Comparison of ENCODE assay signal across 22 cellular contexts in the genomic region with DNA sequence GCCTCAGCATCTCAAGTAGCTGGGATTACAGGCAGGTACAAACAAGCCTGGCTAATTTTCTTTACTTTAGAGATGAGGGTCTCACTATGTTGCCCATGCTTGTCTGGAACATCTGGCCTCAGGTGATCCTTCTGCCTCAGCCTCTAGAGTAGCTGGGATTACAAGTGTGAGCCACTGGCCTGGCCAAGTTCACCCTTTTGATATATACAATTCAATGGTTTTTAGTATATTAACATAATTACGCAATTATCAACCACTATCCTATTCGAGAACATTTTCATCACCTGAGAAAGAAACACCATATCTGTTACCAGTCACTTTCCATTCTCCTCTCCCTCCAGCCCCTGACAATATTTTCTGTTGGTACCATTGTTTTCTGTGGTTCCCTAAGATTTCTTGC. TPM values are rescaled to one million over a fixed set of nuclear protein-coding genes. Genes with fewer than 3 reads are reported as not detected.
DNase-seq lines count a peak whose midpoint lies in the region; ATAC-seq, FAIRE-seq and TF ChIP-seq lines count a peak whose summit lies in the region.
"Had no signal": no experiment of that assay in that cellular context is flagged by ENCODE, and none has a peak within 500 bp of the region (broad histone marks: within the 10 kb centered on the region; RNA-seq: fewer than 3 reads in every experiment).

No MANE protein-coding gene starts in this region.

- DNase-seq in HepG2 (ENCODE audit: low spot score) (no peak), right lobe of liver (no peak), NCI-H69 (lab: John Stamatoyannopoulos, UW) (peak; percentile 9), SJCRH30 (no peak)
- no peak for DNase-seq in stimulated activated CD4-positive, alpha-beta T cell treated with anti-CD3 and anti-CD28 coated beads, Interleukin-4, amount 100 ng/mL, for 1 hour
- DNase-seq: 8988T; C1 segment of cervical spinal cord; Calu3; CD4-positive, alpha-beta memory T cell; COR-L47; DMS53; DMS79 treated with DMSO at 0.1 percent for 48 hours; GF-D8; HFFc6 had no signal

- no peak for ATAC-seq in HepG2
- ATAC-seq in right lobe of liver, result no peak
- ATAC-seq: GM23338 had no signal

- H3K9me3 ChIP-seq in HepG2 (ENCODE audit: low read length) (no peaks in the 10 kb centered on the region), right lobe of liver (no peaks in the 10 kb centered on the region), SJCRH30 (replicated peaks) (no peaks in the 10 kb centered on the region)

- H3K27me3 ChIP-seq in HepG2 (ENCODE audit: control insufficient read depth in 1 of 2, insufficient read depth in 2 of 2, low read length in 2 of 2) (no peaks in the 10 kb centered on the region; a peak in 1 of 5 replicates), right lobe of liver (no peaks in the 10 kb centered on the region), SJCRH30 (no peaks in the 10 kb centered on the region)

- TF ChIP-seq POLR2A in HepG2 (IDR thresholded peaks at IDR 0.05; ENCODE audit: insufficient read depth in 1 of 2, low read depth in 2 of 2, low read length in 2 of 2) (no peak), right lobe of liver (IDR thresholded peaks at IDR 0.05) (no peak)

- POLR2A ChIA-PET in HepG2 (lab: Yijun Ruan, JAX), result no interaction called here

- H3K9ac ChIP-seq in HepG2 (ENCODE audit: insufficient read depth, low read depth, low read length), result no peak overlapping the region

- no peak overlapping the region for H3K4me3 ChIP-seq in HepG2 (replicated peaks in 1 of 3; ENCODE audit: insufficient read depth in 1 of 3, low read depth in 2 of 3, low read length in 3 of 3)
- no peak overlapping the region for H3K4me3 ChIP-seq in right lobe of liver
- no peak overlapping the region for H3K4me3 ChIP-seq in SJCRH30
- H3K4me3 ChIP-seq: GM23338, HAP-1 had no signal

- no peak overlapping the region for H2AFZ ChIP-seq in HepG2 (ENCODE audit: low read length)
- H2AFZ ChIP-seq: GM23338 had no signal

- H3K36me3 ChIP-seq in HepG2 (replicated peaks in 1 of 2; ENCODE audit: control insufficient read depth in 1 of 2, insufficient read depth in 2 of 2, low read length in 2 of 2), result no peaks in the 10 kb centered on the region
- H3K36me3 ChIP-seq in right lobe of liver, result no peaks in the 10 kb centered on the region
- no peaks in the 10 kb centered on the region for H3K36me3 ChIP-seq in SJCRH30

- WGBS in HepG2 (ENCODE audit: low lambda C conversion rate), result 28% methylated on average over 2 of the region's 2 CpGs
- 53% methylated on average over 2 of the region's 2 CpGs for WGBS in right lobe of liver (ENCODE audit: insufficient coverage, low coverage, low lambda C conversion rate, missing lambda C conversion rate)

- no peak overlapping the region for H3K27ac ChIP-seq in HepG2 (ENCODE audit: extremely low read length, insufficient read depth, low read length)
- H3K27ac ChIP-seq in right lobe of liver, result no peak overlapping the region
- H3K27ac ChIP-seq in SJCRH30, result no peak overlapping the region

- no TSS peak for BruUV-seq in HepG2 (replicated peaks; lab: Mats Ljungman, UMichigan)

- H4K20me1 ChIP-seq in HepG2 (ENCODE audit: insufficient read depth, low read length), result no peaks in the 10 kb centered on the region

- no peak for TF ChIP-seq CTCF in HepG2 (CRISPR knock-in tag; IDR thresholded peaks at IDR 0.05)
- TF ChIP-seq CTCF in right lobe of liver (IDR thresholded peaks at IDR 0.05), result no peak

- no peak for FAIRE-seq in HepG2 (lab: Jason Lieb, UNC)
- FAIRE-seq: GM12891, GM18507, H54 had no signal

- H3K79me2 ChIP-seq in HepG2 (ENCODE audit: insufficient read depth, low read length), result peaks cover 14% of the 10 kb centered on the region

- no peak for TF ChIP-seq RAD21 in HepG2 (CRISPR knock-in tag; IDR thresholded peaks at IDR 0.05)

- TF ChIP-seq EP300 in HepG2 (IDR thresholded peaks at IDR 0.05; ENCODE audit: low read depth in 2 of 2, low read length in 2 of 2) (no peak), HepG2 (CRISPR knock-in tag; IDR thresholded peaks at IDR 0.05; ENCODE audit: borderline replicate concordance) (no peak)

- CTCF ChIA-PET in HepG2 (lab: Yijun Ruan, JAX; ENCODE audit: low intra/inter-chr PET ratio, low total read pairs), result no interaction called here

- H3K4me2 ChIP-seq in HepG2 (ENCODE audit: low read depth, low read length), result no peak overlapping the region
- H3K4me2 ChIP-seq: GM23338 had no signal

- H3K4me1 ChIP-seq in HepG2 (ENCODE audit: insufficient read depth, low read length) (peaks cover 6% of the 10 kb centered on the region), right lobe of liver (peaks cover 0 to 12% (median 0%) of the 10 kb centered on the region in 4 donors), SJCRH30 (no peaks in the 10 kb centered on the region)

- in situ Hi-C loops in HepG2 (cut with HindIII; ENCODE audit: extremely low pct_ligation_motif_present, low pct_unique_long_range_greater_than_20kb), result no loop called here

- intact Hi-C loops in HepG2 (cut with micrococcal nuclease; ENCODE audit: unreplicated experiment) (no loop called here), right lobe of liver (cut with DNase I) (no loop called here)

RNA-seq across cellular contexts. Expression of a gene that starts 3.7 kb away (rescaled TPM):
- total RNA-seq in HepG2 (2016; rRNA removed; fragmentation: Illumina TruSeq; extraction: Trizol) (47.7 and 64.2 TPM in 2 replicates), right lobe of liver (10 to 100 TPM; 11.9 to 16.2 (median 15.2) TPM)
- 5.3 and 5.6 TPM in 2 replicates for total RNA-seq in HepG2 (2016; cell fraction: cytosol; rRNA removed; fragmentation: Illumina TruSeq; extraction: Trizol; ENCODE audit: low read depth)
- 47.3 and 67.7 TPM in 2 replicates for total RNA-seq in HepG2 (2016; cell fraction: insoluble cytoplasmic fraction; rRNA removed; fragmentation: Illumina TruSeq; extraction: Trizol)
- total RNA-seq in HepG2 (2016; cell fraction: membrane; rRNA removed; fragmentation: Illumina TruSeq; extraction: Trizol), result 10.9 and 12.4 TPM in 2 replicates
- total RNA-seq in HepG2 (2016; cell fraction: nucleus; rRNA removed; fragmentation: Illumina TruSeq; extraction: Trizol), result 35.4 and 36.8 TPM in 2 replicates
- 28.2 and 38.3 TPM in 2 replicates for polyA plus RNA-seq in HepG2 (2011; rRNA removed)
- polyA plus RNA-seq in HepG2 (2011; cell fraction: cytosol; rRNA removed), result 17.0 and 23.7 TPM in 2 replicates
- polyA plus RNA-seq in HepG2 (2011; cell fraction: nucleus; rRNA removed), result 30.2 and 33.3 TPM in 2 replicates
- 18.0 and 25.9 TPM in 2 replicates for polyA plus RNA-seq in HepG2 (2012)
- polyA plus RNA-seq in HepG2 (2016; cell fraction: cytosol; fragmentation: Illumina TruSeq; extraction: Trizol; ENCODE audit: low read depth), result 1.9 and 2.4 TPM in 2 replicates
- 58.9 and 61.5 TPM in 2 replicates for polyA plus RNA-seq in HepG2 (2016; cell fraction: insoluble cytoplasmic fraction; fragmentation: Illumina TruSeq; extraction: Trizol; ENCODE audit: low read depth)
- polyA plus RNA-seq in HepG2 (2016; cell fraction: membrane; fragmentation: Illumina TruSeq; extraction: Trizol; ENCODE audit: low read depth), result 6.1 and 7.0 TPM in 2 replicates
- polyA plus RNA-seq in HepG2 (2016; cell fraction: nucleus; fragmentation: Illumina TruSeq; extraction: Trizol; ENCODE audit: insufficient read depth, low read depth), result 46.3 and 48.4 TPM in 2 replicates
- polyA minus RNA-seq in HepG2 (2011; rRNA and poly(A)+ RNA removed; ENCODE audit: low replicate concordance), result 36.7 and 39.6 TPM in 2 replicates
- polyA minus RNA-seq in HepG2 (2011; cell fraction: cytosol; rRNA and poly(A)+ RNA removed), result 17.8 and 19.5 TPM in 2 replicates
- 42.4 and 60.0 TPM in 2 replicates for polyA minus RNA-seq in HepG2 (2011; cell fraction: nucleus; rRNA and poly(A)+ RNA removed)
- total RNA-seq in SJCRH30 (2014; rRNA removed; shearing (Covaris generic)), result 73.5 and 74.3 TPM in 2 replicates

RNA-seq across cellular contexts. Expression of a gene that starts 37.9 kb away (rescaled TPM):
- total RNA-seq in HepG2 (2016; rRNA removed; fragmentation: Illumina TruSeq; extraction: Trizol) (66.8 and 91.6 TPM in 2 replicates), right lobe of liver (1 to 10 TPM in 3 of 6 experiments, under 1 TPM in 3; 0.55 to 3.3 (median 1.1) TPM)
- total RNA-seq in HepG2 (2016; cell fraction: cytosol; rRNA removed; fragmentation: Illumina TruSeq; extraction: Trizol; ENCODE audit: low read depth), result 16.2 and 16.7 TPM in 2 replicates
- 66.5 and 88.5 TPM in 2 replicates for total RNA-seq in HepG2 (2016; cell fraction: insoluble cytoplasmic fraction; rRNA removed; fragmentation: Illumina TruSeq; extraction: Trizol)
- 25.5 and 29.6 TPM in 2 replicates for total RNA-seq in HepG2 (2016; cell fraction: membrane; rRNA removed; fragmentation: Illumina TruSeq; extraction: Trizol)
- 50.4 and 55.2 TPM in 2 replicates for total RNA-seq in HepG2 (2016; cell fraction: nucleus; rRNA removed; fragmentation: Illumina TruSeq; extraction: Trizol)
- 12.9 and 17.1 TPM in 2 replicates for polyA plus RNA-seq in HepG2 (2011; rRNA removed)
- 10.2 and 13.5 TPM in 2 replicates for polyA plus RNA-seq in HepG2 (2011; cell fraction: cytosol; rRNA removed)
- 17.4 and 25.0 TPM in 2 replicates for polyA plus RNA-seq in HepG2 (2011; cell fraction: nucleus; rRNA removed)
- 9.1 and 18.8 TPM in 2 replicates for polyA plus RNA-seq in HepG2 (2012)
- 6.5 and 7.7 TPM in 2 replicates for polyA plus RNA-seq in HepG2 (2016; cell fraction: cytosol; fragmentation: Illumina TruSeq; extraction: Trizol; ENCODE audit: low read depth)
- polyA plus RNA-seq in HepG2 (2016; cell fraction: insoluble cytoplasmic fraction; fragmentation: Illumina TruSeq; extraction: Trizol; ENCODE audit: low read depth), result 75.4 and 76.8 TPM in 2 replicates
- polyA plus RNA-seq in HepG2 (2016; cell fraction: membrane; fragmentation: Illumina TruSeq; extraction: Trizol; ENCODE audit: low read depth), result 10.7 and 15.0 TPM in 2 replicates
- polyA plus RNA-seq in HepG2 (2016; cell fraction: nucleus; fragmentation: Illumina TruSeq; extraction: Trizol; ENCODE audit: insufficient read depth, low read depth), result 58.3 and 60.2 TPM in 2 replicates
- polyA minus RNA-seq in HepG2 (2011; rRNA and poly(A)+ RNA removed; ENCODE audit: low replicate concordance), result 71.6 and 227 TPM in 2 replicates
- polyA minus RNA-seq in HepG2 (2011; cell fraction: cytosol; rRNA and poly(A)+ RNA removed), result 18.2 and 22.6 TPM in 2 replicates
- polyA minus RNA-seq in HepG2 (2011; cell fraction: nucleus; rRNA and poly(A)+ RNA removed), result 31.6 and 55.2 TPM in 2 replicates
- total RNA-seq in SJCRH30 (2014; rRNA removed; shearing (Covaris generic)), result 89.5 and 91.9 TPM in 2 replicates
- total RNA-seq: CD4-positive, alpha-beta memory T cell had no signal
- polyA plus RNA-seq: CD4-positive, alpha-beta memory T cell had no signal

RNA-seq across cellular contexts. Expression of a gene that starts 38.4 kb away (rescaled TPM):
- total RNA-seq in HepG2 (2016; rRNA removed; fragmentation: Illumina TruSeq; extraction: Trizol) (50.6 and 62.5 TPM in 2 replicates), right lobe of liver (10 to 100 TPM in 5 of 6 experiments, 1 to 10 TPM in 1; 9.0 to 33.7 (median 17.0) TPM)
- total RNA-seq in HepG2 (2016; cell fraction: cytosol; rRNA removed; fragmentation: Illumina TruSeq; extraction: Trizol; ENCODE audit: low read depth), result 11.6 and 13.7 TPM in 2 replicates
- 47.4 and 59.6 TPM in 2 replicates for total RNA-seq in HepG2 (2016; cell fraction: insoluble cytoplasmic fraction; rRNA removed; fragmentation: Illumina TruSeq; extraction: Trizol)
- 23.4 and 24.1 TPM in 2 replicates for total RNA-seq in HepG2 (2016; cell fraction: membrane; rRNA removed; fragmentation: Illumina TruSeq; extraction: Trizol)
- total RNA-seq in HepG2 (2016; cell fraction: nucleus; rRNA removed; fragmentation: Illumina TruSeq; extraction: Trizol), result 82.0 and 95.0 TPM in 2 replicates
- 57.6 and 71.1 TPM in 2 replicates for polyA plus RNA-seq in HepG2 (2011; rRNA removed)
- 21.9 and 23.1 TPM in 2 replicates for polyA plus RNA-seq in HepG2 (2011; cell fraction: cytosol; rRNA removed)
- 117 and 118 TPM in 2 replicates for polyA plus RNA-seq in HepG2 (2011; cell fraction: nucleus; rRNA removed)
- polyA plus RNA-seq in HepG2 (2012), result 37.3 and 60.0 TPM in 2 replicates
- polyA plus RNA-seq in HepG2 (2016; cell fraction: cytosol; fragmentation: Illumina TruSeq; extraction: Trizol; ENCODE audit: low read depth), result 3.8 and 4.9 TPM in 2 replicates
- 41.5 and 49.7 TPM in 2 replicates for polyA plus RNA-seq in HepG2 (2016; cell fraction: insoluble cytoplasmic fraction; fragmentation: Illumina TruSeq; extraction: Trizol; ENCODE audit: low read depth)
- polyA plus RNA-seq in HepG2 (2016; cell fraction: membrane; fragmentation: Illumina TruSeq; extraction: Trizol; ENCODE audit: low read depth), result 9.2 and 9.8 TPM in 2 replicates
- 254 and 256 TPM in 2 replicates for polyA plus RNA-seq in HepG2 (2016; cell fraction: nucleus; fragmentation: Illumina TruSeq; extraction: Trizol; ENCODE audit: insufficient read depth, low read depth)
- 42.3 and 95.1 TPM in 2 replicates for polyA minus RNA-seq in HepG2 (2011; rRNA and poly(A)+ RNA removed; ENCODE audit: low replicate concordance)
- 18.9 and 22.9 TPM in 2 replicates for polyA minus RNA-seq in HepG2 (2011; cell fraction: cytosol; rRNA and poly(A)+ RNA removed)
- polyA minus RNA-seq in HepG2 (2011; cell fraction: nucleus; rRNA and poly(A)+ RNA removed), result 77.9 and 82.4 TPM in 2 replicates
- total RNA-seq in SJCRH30 (2014; rRNA removed; shearing (Covaris generic)), result 75.2 and 85.5 TPM in 2 replicates

RNA-seq across cellular contexts. Expression of a gene that starts 57.6 kb away (rescaled TPM):
- total RNA-seq in HepG2 (2016; rRNA removed; fragmentation: Illumina TruSeq; extraction: Trizol) (0.10 and 0.27 TPM in 2 replicates), right lobe of liver (under 1 TPM in 1 of 6 experiments, not detected in 5; 0.17 TPM)
- total RNA-seq in HepG2 (2016; cell fraction: cytosol; rRNA removed; fragmentation: Illumina TruSeq; extraction: Trizol; ENCODE audit: low read depth), result not detected in 2 replicates
- total RNA-seq in HepG2 (2016; cell fraction: insoluble cytoplasmic fraction; rRNA removed; fragmentation: Illumina TruSeq; extraction: Trizol), result 0.24 TPM in 1 of 2 replicates, not detected in the other
- 0.14 and 0.28 TPM in 2 replicates for total RNA-seq in HepG2 (2016; cell fraction: membrane; rRNA removed; fragmentation: Illumina TruSeq; extraction: Trizol)
- 0.31 and 0.47 TPM in 2 replicates for total RNA-seq in HepG2 (2016; cell fraction: nucleus; rRNA removed; fragmentation: Illumina TruSeq; extraction: Trizol)
- polyA plus RNA-seq in HepG2 (2011; rRNA removed), result 0.30 and 0.48 TPM in 2 replicates
- polyA plus RNA-seq in HepG2 (2011; cell fraction: cytosol; rRNA removed), result 0.33 and 0.40 TPM in 2 replicates
- polyA plus RNA-seq in HepG2 (2011; cell fraction: nucleus; rRNA removed), result 0.19 and 0.28 TPM in 2 replicates
- 0.43 and 0.91 TPM in 2 replicates for polyA plus RNA-seq in HepG2 (2012)
- polyA plus RNA-seq in HepG2 (2016; cell fraction: cytosol; fragmentation: Illumina TruSeq; extraction: Trizol; ENCODE audit: low read depth), result 0.18 and 0.20 TPM in 2 replicates
- 0.34 and 0.48 TPM in 2 replicates for polyA plus RNA-seq in HepG2 (2016; cell fraction: insoluble cytoplasmic fraction; fragmentation: Illumina TruSeq; extraction: Trizol; ENCODE audit: low read depth)
- 0.33 and 0.35 TPM in 2 replicates for polyA plus RNA-seq in HepG2 (2016; cell fraction: membrane; fragmentation: Illumina TruSeq; extraction: Trizol; ENCODE audit: low read depth)
- 0.73 and 1.1 TPM in 2 replicates for polyA plus RNA-seq in HepG2 (2016; cell fraction: nucleus; fragmentation: Illumina TruSeq; extraction: Trizol; ENCODE audit: insufficient read depth, low read depth)
- polyA minus RNA-seq in HepG2 (2011; rRNA and poly(A)+ RNA removed; ENCODE audit: low replicate concordance), result 0.32 and 0.44 TPM in 2 replicates
- not detected in 2 replicates for polyA minus RNA-seq in HepG2 (2011; cell fraction: cytosol; rRNA and poly(A)+ RNA removed)
- not detected in 2 replicates for polyA minus RNA-seq in HepG2 (2011; cell fraction: nucleus; rRNA and poly(A)+ RNA removed)
- 0.15 TPM in 1 of 2 replicates, not detected in the other for total RNA-seq in SJCRH30 (2014; rRNA removed; shearing (Covaris generic))
- total RNA-seq: CD4-positive, alpha-beta memory T cell; Daoy; G401; HFFc6 had no signal
- polyA plus RNA-seq: BJ; CD4-positive, alpha-beta memory T cell had no signal

Comparison
In these comparisons a context has a peak if more than half of its experiments do, and no peak if none do; other contexts are left out.
1. RNA of a gene that starts 37.9 kb away (total RNA-seq): 89.5 to 91.9 TPM in SJCRH30 and 16.2 to 91.6 TPM in HepG2; 0.55 to 3.3 TPM in right lobe of liver; every median in the first group is over 4 times any median in the second.